1 cellular context compared by ENCODE assay signal in genomic region chr15:59688888-59689625, GRCh38.
TF ChIP-seq lines count a peak whose summit lies in the region.

BNIP2 (minus strand) TSS chr15:59689320; CDS start chr15:59682457, 6,863 bp downstream.

TF ChIP-seq in HepG2, 621 proteins besides CTCF, POLR2A, EP300 and RAD21 (continued from another document and continues in another):
- TF ChIP-seq ATAD3A (CRISPR knock-in tag; IDR thresholded peaks at IDR 0.05) (no peak), MYPOP (CRISPR knock-in tag; IDR thresholded peaks at IDR 0.05) (0 out of 2 replicates have a peak, but pooled peaks have one; percentile 4), ARID2 (CRISPR knock-in tag; IDR thresholded peaks at IDR 0.05; ENCODE audit: borderline replicate concordance) (no peak), ETS1 (CRISPR knock-in tag; IDR thresholded peaks at IDR 0.05) (no peak), ZNF329 (CRISPR knock-in tag; IDR thresholded peaks at IDR 0.05; ENCODE audit: low read depth) (no peak), THYN1 (CRISPR knock-in tag; IDR thresholded peaks at IDR 0.05; ENCODE audit: borderline replicate concordance, low read depth) (no peak), CENPBD1 (CRISPR knock-in tag; IDR thresholded peaks at IDR 0.05; ENCODE audit: borderline replicate concordance, low read depth) (no peak), ZNF513 (CRISPR knock-in tag; conservative IDR thresholded peaks at IDR 0.05) (no peak), DMTF1 (CRISPR knock-in tag; IDR thresholded peaks at IDR 0.05) (no peak), CERS6 (CRISPR knock-in tag; IDR thresholded peaks at IDR 0.05) (no peak), ZKSCAN5 (CRISPR knock-in tag; IDR thresholded peaks at IDR 0.05) (no peak; the same call in 1 of the 2 replicates), FUBP1 (CRISPR knock-in tag; IDR thresholded peaks at IDR 0.05; ENCODE audit: borderline replicate concordance) (no peak), TFDP2 (CRISPR knock-in tag; IDR thresholded peaks at IDR 0.05) (peak; percentile 66), PAWR (CRISPR knock-in tag; IDR thresholded peaks at IDR 0.05; ENCODE audit: borderline replicate concordance) (no peak), ZBTB40 (IDR thresholded peaks at IDR 0.05) (peak; percentile 48; the same call in 1 of the 2 replicates), ZBTB40 (CRISPR knock-in tag; IDR thresholded peaks at IDR 0.05) (peak; percentile 73), PHF21A (CRISPR knock-in tag; IDR thresholded peaks at IDR 0.05) (peak; percentile 73), ZNF574 (CRISPR knock-in tag; IDR thresholded peaks at IDR 0.05) (peak; percentile 83), FOXK1 (CRISPR knock-in tag; IDR thresholded peaks at IDR 0.05; ENCODE audit: borderline replicate concordance, low read depth) (peak; percentile 72; the same call in 1 of the 2 replicates), RBFOX2 (IDR thresholded peaks at IDR 0.05; ENCODE audit: low read depth, low read length) (peak; percentile 98), TBP (CRISPR knock-in tag; IDR thresholded peaks at IDR 0.05) (no peak), FOSL2 (CRISPR knock-in tag; IDR thresholded peaks at IDR 0.05) (peak; percentile 48; the same call in 1 of the 2 replicates), HMG20A (CRISPR knock-in tag; IDR thresholded peaks at IDR 0.05; ENCODE audit: borderline replicate concordance) (no peak), SMC3 (IDR thresholded peaks at IDR 0.05; ENCODE audit: low read length) (no peak), GPBP1L1 (CRISPR knock-in tag; IDR thresholded peaks at IDR 0.05) (no peak), ZFP37 (CRISPR knock-in tag; IDR thresholded peaks at IDR 0.05; ENCODE audit: borderline replicate concordance) (no peak)
